ENCODE assay signal across 22 cellular contexts in genomic region chr6:169838291-169839028, GRCh38.
A peak's percentile ranks its signal among the peaks of the same experiment; 100 is the strongest.
DNase-seq lines count a peak whose midpoint lies in the region; ATAC-seq and TF ChIP-seq lines count a peak whose summit lies in the region.
"Had no signal": no experiment of that assay in that cellular context is flagged by ENCODE, and none has a peak within 500 bp of the region (broad histone marks: within the 10 kb centered on the region; RNA-seq: fewer than 3 reads in every experiment).

No MANE protein-coding gene starts in this region.

- H3K36me3 ChIP-seq in SK-N-SH (replicated peaks in 1 of 2; ENCODE audit: control insufficient read depth in 1 of 2, insufficient read depth in 2 of 2, low read length in 1 of 2): no peaks in the 10 kb centered on the region
- H3K36me3 ChIP-seq in WERI-Rb-1: no peaks in the 10 kb centered on the region
- H3K36me3 ChIP-seq: HAP-1, upper lobe of left lung had no signal

- no peaks in the 10 kb centered on the region; the same call in 1 of the 2 replicates for H3K27me3 ChIP-seq in SK-N-SH (ENCODE audit: insufficient read depth)
- peaks cover 41% of the 10 kb centered on the region for H3K27me3 ChIP-seq in WERI-Rb-1 (ENCODE audit: insufficient read depth, low read depth, severe bottlenecking)
- no peaks in the 10 kb centered on the region for H3K27me3 ChIP-seq in right cardiac atrium (ENCODE audit: control insufficient read depth, insufficient read depth)
- H3K27me3 ChIP-seq: upper lobe of left lung had no signal

- TF ChIP-seq CTCF in SK-N-SH (IDR thresholded peaks at IDR 0.05): no peak
- TF ChIP-seq CTCF in WERI-Rb-1 (IDR thresholded peaks at IDR 0.05; ENCODE audit: low read depth, low read length): peak; percentile 59
- TF ChIP-seq CTCF in GM13976 (IDR thresholded peaks at IDR 0.05; ENCODE audit: borderline replicate concordance, control extremely low read depth, extremely low read depth, insufficient read depth, missing control alignments): no peak

- no peak overlapping the region for H2AFZ ChIP-seq in SK-N-SH (ENCODE audit: low read depth)

- H3K79me2 ChIP-seq in SK-N-SH (ENCODE audit: insufficient read depth): no peaks in the 10 kb centered on the region

- DNase-seq in SK-N-SH (peak; percentile 85), WERI-Rb-1 (peak; percentile 65), right cardiac atrium (peak in 2 of 3 donors; percentile 30 to 42), GM13976 (ENCODE audit: low spot score) (no peak), NCI-H1105 (lab: John Stamatoyannopoulos, UW) (no peak)
- DNase-seq in stimulated activated naive B cell treated with anti-CD40 and anti-IgM and Interleukin-4, amounts not matched to agents 10 μg/mL and 1 μg/mL and 100 μg/mL, for 72 hours: no peak
- DNase-seq in activated naive CD4-positive, alpha-beta T cell treated with anti-CD3 and anti-CD28 coated beads, Interleukin-2, amount 10 ng/mL, durations not matched to agents 7 days and 5 days: no peak
- DNase-seq: activated CD4-positive, alpha-beta T cell treated with anti-CD3 and anti-CD28 coated beads for 1 hour; activated naive CD4-positive, alpha-beta T cell treated with Interleukin-2 at 50 U/mL for 16 hours; DMS153; GF-D8; immature natural killer cell; NCI-H146; NCI-H226; stimulated activated CD4-positive, alpha-beta T cell treated with anti-CD3 and anti-CD28 coated beads, Interleukin-1b, Interleukin-23, amount 100 ng/mL, for 48 hours had no signal

- H3K4me1 ChIP-seq in SK-N-SH (ENCODE audit: control insufficient read depth in 1 of 2, insufficient read depth in 2 of 2, low read depth in 1 of 2, low read length in 1 of 2) (peaks cover 0 to 17% of the 10 kb centered on the region in 2 experiments; a peak in 2 of 4 replicates), right cardiac atrium (ENCODE audit: control insufficient read depth, insufficient read depth, low read length) (no peaks in the 10 kb centered on the region)
- H3K4me1 ChIP-seq: HAP-1, upper lobe of left lung had no signal

- ATAC-seq in SK-N-SH treated with all-trans-retinoic acid at 6 μM for 48 hours (no peak; the same call in 2 of the 3 replicates), right cardiac atrium (peak in 1 of 2 donors; percentile 29)
- peak; percentile 36 to 38 for ATAC-seq in stimulated activated naive B cell treated with anti-CD40 and anti-IgM and Interleukin-4, amounts not matched to agents 10 μg/mL and 1 μg/mL and 100 μg/mL, for 72 hours (replicated peaks)
- ATAC-seq: GM12878 had no signal

- H3F3A ChIP-seq in SK-N-SH (replicated peaks; ENCODE audit: insufficient read depth): no peaks in the 10 kb centered on the region

- H4K20me1 ChIP-seq in SK-N-SH (ENCODE audit: insufficient read depth): no peaks in the 10 kb centered on the region

- H3K9me3 Mint-ChIP-seq in stimulated activated naive B cell treated with anti-CD40 and anti-IgM and Interleukin-4, amounts not matched to agents 10 μg/mL and 1 μg/mL and 100 μg/mL, for 72 hours: peaks cover 3 to 5% of the 10 kb centered on the region in 2 donors
- H3K9me3 Mint-ChIP-seq in activated naive CD4-positive, alpha-beta T cell treated with anti-CD3 and anti-CD28 coated beads, Interleukin-2, amount 10 ng/mL, durations not matched to agents 7 days and 5 days: no peaks in the 10 kb centered on the region
- H3K9me3 Mint-ChIP-seq: central memory CD8-positive, alpha-beta T cell; immature natural killer cell; stimulated activated naive CD8-positive, alpha-beta T cell treated with anti-CD3 and anti-CD28 coated beads, Interleukin-15, Interleukin-2, amounts not matched to agents 100 ng/mL and 50 ng/mL, for 24 hours had no signal

- TF ChIP-seq RAD21 in SK-N-SH (IDR thresholded peaks at IDR 0.05; ENCODE audit: low read length): peak; percentile 60

- H3K9me3 ChIP-seq in SK-N-SH (no peaks in the 10 kb centered on the region), WERI-Rb-1 (ENCODE audit: severe bottlenecking) (no peaks in the 10 kb centered on the region), right cardiac atrium (ENCODE audit: control insufficient read depth, low read length) (no peaks in the 10 kb centered on the region)
- H3K9me3 ChIP-seq: HAP-1, upper lobe of left lung had no signal

- H3K9ac ChIP-seq in SK-N-SH: no peak overlapping the region

- H3K4me1 Mint-ChIP-seq in stimulated activated naive B cell treated with anti-CD40 and anti-IgM and Interleukin-4, amounts not matched to agents 10 μg/mL and 1 μg/mL and 100 μg/mL, for 72 hours: peaks cover 5 to 7% of the 10 kb centered on the region in 2 donors
- no peaks in the 10 kb centered on the region for H3K4me1 Mint-ChIP-seq in activated naive CD4-positive, alpha-beta T cell treated with anti-CD3 and anti-CD28 coated beads, Interleukin-2, amount 10 ng/mL, durations not matched to agents 7 days and 5 days
- H3K4me1 Mint-ChIP-seq: central memory CD8-positive, alpha-beta T cell had no signal

- in situ Hi-C loops in GM13976 (cut with MboI; ENCODE audit: low sequenced_read_pairs, unreplicated experiment): no loop called here

- peak overlapping the region in 1 of 2 donors; percentile 52 for H3K4me3 Mint-ChIP-seq in stimulated activated naive B cell treated with anti-CD40 and anti-IgM and Interleukin-4, amounts not matched to agents 10 μg/mL and 1 μg/mL and 100 μg/mL, for 72 hours
- no peak overlapping the region for H3K4me3 Mint-ChIP-seq in activated naive CD4-positive, alpha-beta T cell treated with anti-CD3 and anti-CD28 coated beads, Interleukin-2, amount 10 ng/mL, durations not matched to agents 7 days and 5 days
- H3K4me3 Mint-ChIP-seq: central memory CD8-positive, alpha-beta T cell; immature natural killer cell; stimulated activated naive CD8-positive, alpha-beta T cell treated with anti-CD3 and anti-CD28 coated beads, Interleukin-15, Interleukin-2, amounts not matched to agents 100 ng/mL and 50 ng/mL, for 24 hours had no signal

- POLR2A ChIA-PET in SK-N-SH (lab: Yijun Ruan, JAX): interaction anchor here (1.4 kb wide), 1 partner anchor 34 kb away, joined by 3 read pairs; no protein-coding TSS in a partner anchor

- no peaks in the 10 kb centered on the region for H3K9me2 ChIP-seq in SK-N-SH

- H3K27ac ChIP-seq in SK-N-SH (ENCODE audit: low read depth in 2 of 2, low read length in 1 of 2) (no peak overlapping the region), WERI-Rb-1 (no peak overlapping the region), right cardiac atrium (ENCODE audit: low read length) (no peak overlapping the region)
- H3K27ac ChIP-seq: C4-2B, upper lobe of left lung had no signal

- CTCF ChIA-PET in SK-N-SH (lab: Yijun Ruan, JAX): interaction anchor here (0.5 to 3.8 kb wide), 19 partner anchors 11 to 691 kb away, joined by 3 to 27 read pairs (median 3); partner anchors contain the start of gene DLL1
- CTCF ChIA-PET in activated naive CD4-positive, alpha-beta T cell treated with anti-CD3 and anti-CD28 coated beads, Interleukin-2, amount 10 ng/mL, durations not matched to agents 7 days and 5 days (lab: Charles Lee): interaction anchor here (1.1 kb wide), 1 partner anchor 679 kb away, joined by 3 read pairs; no protein-coding TSS in a partner anchor

- peak overlapping the region in 1 of 2 experiments; percentile 17; a peak in 1 of 4 replicates for H3K4me3 ChIP-seq in SK-N-SH (ENCODE audit: low read depth in 2 of 2, low read length in 1 of 2)
- H3K4me3 ChIP-seq in WERI-Rb-1 (ENCODE audit: low read depth, low read length): no peak overlapping the region
- H3K4me3 ChIP-seq in right cardiac atrium (ENCODE audit: low read length): no peak overlapping the region
- H3K4me3 ChIP-seq: GM12878, HAP-1, upper lobe of left lung had no signal

- H3K36me3 Mint-ChIP-seq in stimulated activated naive B cell treated with anti-CD40 and anti-IgM and Interleukin-4, amounts not matched to agents 10 μg/mL and 1 μg/mL and 100 μg/mL, for 72 hours: peaks cover 0 to 4% of the 10 kb centered on the region in 2 donors
- no peaks in the 10 kb centered on the region for H3K36me3 Mint-ChIP-seq in activated naive CD4-positive, alpha-beta T cell treated with anti-CD3 and anti-CD28 coated beads, Interleukin-2, amount 10 ng/mL, durations not matched to agents 7 days and 5 days
- H3K36me3 Mint-ChIP-seq: immature natural killer cell had no signal

- 10% methylated on average over 22 of the region's 31 CpGs for WGBS in SK-N-SH (ENCODE audit: low lambda C conversion rate)
- 66% methylated on average over 31 of the region's 31 CpGs for WGBS in right cardiac atrium

- H3K4me2 ChIP-seq in SK-N-SH: no peak overlapping the region

- intact Hi-C loops in right cardiac atrium (cut with DNase I): loop anchor here in 2 of 4 donors (10.0 kb wide), 2 partner anchors 456 to 676 kb away; partner anchors contain the start of gene DLL1 (in 1 of the 2)

- H3K27ac Mint-ChIP-seq in stimulated activated naive B cell treated with anti-CD40 and anti-IgM and Interleukin-4, amounts not matched to agents 10 μg/mL and 1 μg/mL and 100 μg/mL, for 72 hours: no peak overlapping the region
- H3K27ac Mint-ChIP-seq in activated naive CD4-positive, alpha-beta T cell treated with anti-CD3 and anti-CD28 coated beads, Interleukin-2, amount 10 ng/mL, durations not matched to agents 7 days and 5 days: no peak overlapping the region
- H3K27ac Mint-ChIP-seq: immature natural killer cell; stimulated activated naive CD8-positive, alpha-beta T cell treated with anti-CD3 and anti-CD28 coated beads, Interleukin-15, Interleukin-2, amounts not matched to agents 100 ng/mL and 50 ng/mL, for 24 hours had no signal

- peaks cover 22 to 26% of the 10 kb centered on the region in 2 donors for H3K27me3 Mint-ChIP-seq in stimulated activated naive B cell treated with anti-CD40 and anti-IgM and Interleukin-4, amounts not matched to agents 10 μg/mL and 1 μg/mL and 100 μg/mL, for 72 hours
- peaks cover 14% of the 10 kb centered on the region for H3K27me3 Mint-ChIP-seq in activated naive CD4-positive, alpha-beta T cell treated with anti-CD3 and anti-CD28 coated beads, Interleukin-2, amount 10 ng/mL, durations not matched to agents 7 days and 5 days

- TF ChIP-seq EP300 in SK-N-SH (IDR thresholded peaks at IDR 0.05; ENCODE audit: borderline replicate concordance in 1 of 2, low read depth in 1 of 2, low read length in 1 of 2): no peak

TF ChIP-seq in SK-N-SH, 30 proteins besides CTCF, POLR2A, EP300 and RAD21 (continues in another document):
- TF ChIP-seq MAX (IDR thresholded peaks at IDR 0.05; ENCODE audit: low read depth): no peak

TF ChIP-seq in SK-N-SH treated with all-trans-retinoic acid at 6 μM for 48 hours, 23 proteins besides CTCF, POLR2A, EP300 and RAD21:
- TF ChIP-seq RARB (CRISPR knock-in tag; IDR thresholded peaks at IDR 0.05) (no peak), TCF4 (CRISPR knock-in tag; IDR thresholded peaks at IDR 0.05; ENCODE audit: borderline replicate concordance) (no peak), SNAI2 (CRISPR knock-in tag; IDR thresholded peaks at IDR 0.05) (no peak), GLIS3 (CRISPR knock-in tag; IDR thresholded peaks at IDR 0.05) (no peak), BACH2 (CRISPR knock-in tag; IDR thresholded peaks at IDR 0.05; ENCODE audit: borderline replicate concordance) (no peak), TOX (CRISPR knock-in tag; IDR thresholded peaks at IDR 0.05; ENCODE audit: borderline replicate concordance) (no peak), ZFP3 (CRISPR knock-in tag; IDR thresholded peaks at IDR 0.05) (no peak), ARNTL (CRISPR knock-in tag; IDR thresholded peaks at IDR 0.05; ENCODE audit: borderline replicate concordance, low read depth) (no peak), ZC3H10 (CRISPR knock-in tag; IDR thresholded peaks at IDR 0.05) (no peak)

Comparison
In these comparisons a context has a peak if more than half of its experiments do, and no peak if none do; other contexts are left out.
1. DNase-seq: peak in SK-N-SH (single experiment), WERI-Rb-1 (single experiment) and right cardiac atrium (2 of 3); none in stimulated activated naive B cell treated with anti-CD40 and anti-IgM and Interleukin-4, amounts not matched to agents 10 μg/mL and 1 μg/mL and 100 μg/mL, for 72 hours (single experiment), GM13976 (single experiment), NCI-H1105 (single experiment) and activated naive CD4-positive, alpha-beta T cell treated with anti-CD3 and anti-CD28 coated beads, Interleukin-2, amount 10 ng/mL, durations not matched to agents 7 days and 5 days (single experiment).